ENCODE assay signal across 27 cellular contexts in the genomic region with DNA sequence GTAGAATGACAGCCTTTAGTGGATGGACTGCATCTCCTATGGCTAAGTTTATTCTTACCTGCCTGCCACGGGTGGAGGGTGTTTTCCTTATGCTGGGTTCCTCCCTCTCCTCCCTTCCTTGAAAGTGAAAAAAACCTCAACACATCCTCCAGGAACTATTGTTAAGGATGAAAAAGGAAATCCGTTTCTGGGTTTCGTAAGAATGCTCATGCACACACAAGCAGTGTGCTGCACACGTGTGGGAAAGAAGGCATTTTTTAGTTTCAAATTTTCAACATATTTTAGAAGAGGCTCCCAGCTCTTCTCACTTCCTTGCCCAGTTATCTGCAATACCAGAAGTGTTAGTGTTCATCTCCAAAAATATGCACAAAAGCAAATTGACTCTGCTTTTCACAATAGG.
DNase-seq lines count a peak whose midpoint lies in the region; TF ChIP-seq lines count a peak whose summit lies in the region.
"Had no signal": no experiment of that assay in that cellular context is flagged by ENCODE, and none has a peak within 500 bp of the region (broad histone marks: within the 10 kb centered on the region; RNA-seq: fewer than 3 reads in every experiment).

No MANE protein-coding gene starts in this region.

- no TSS peak for BruUV-seq in PC-9 (replicated peaks; lab: Mats Ljungman, UMichigan)

- peaks cover 4% of the 10 kb centered on the region; the same call in 1 of the 2 replicates for H3F3A ChIP-seq in GM23248 (ENCODE audit: insufficient read depth)
- H3F3A ChIP-seq in PC-9 (ENCODE audit: insufficient read depth, low read depth) = no peaks in the 10 kb centered on the region

- H4K20me1 ChIP-seq in GM23248 (ENCODE audit: insufficient read depth) (no peaks in the 10 kb centered on the region), PC-9 (ENCODE audit: insufficient read depth) (no peaks in the 10 kb centered on the region)

- H3K4me2 ChIP-seq in GM23248 (ENCODE audit: unreplicated experiment) (no peak overlapping the region), PC-9 (no peak overlapping the region)
- H3K4me2 ChIP-seq: GM23338 had no signal

- TF ChIP-seq CTCF in fibroblast of the aortic adventitia (IDR thresholded peaks at IDR 0.05; ENCODE audit: insufficient read depth, low read length) (no peak), PC-9 (conservative IDR thresholded peaks at IDR 0.05) (no peak)

- in situ Hi-C loops in GM23248 (cut with MboI) = no loop called here

- H3K79me2 ChIP-seq in GM23248 (ENCODE audit: insufficient read depth) (no peaks in the 10 kb centered on the region), PC-9 (ENCODE audit: low read depth) (no peaks in the 10 kb centered on the region)

- H3K4me1 ChIP-seq in GM23248 (ENCODE audit: insufficient read depth) (no peaks in the 10 kb centered on the region), PC-9 (replicated peaks; ENCODE audit: insufficient read depth) (no peaks in the 10 kb centered on the region)
- H3K4me1 ChIP-seq: BE2C, SJSA1 had no signal

- POLR2A ChIA-PET in PC-9 (lab: Charles Lee; ENCODE audit: unreplicated experiment) = no interaction called here

- WGBS in GM23248 (ENCODE audit: low coverage in 1 of 2, low lambda C conversion rate in 2 of 2, missing lambda C conversion rate in 2 of 2), 2 experiments = 54 to 65% methylated on average over 4 of the region's 4 CpGs

- H3K9me2 ChIP-seq in GM23248 (ENCODE audit: insufficient read depth) (no peaks in the 10 kb centered on the region), PC-9 (ENCODE audit: insufficient read depth) (no peaks in the 10 kb centered on the region)

- H2AFZ ChIP-seq in GM23248 (no peak overlapping the region), PC-9 (no peak overlapping the region)
- H2AFZ ChIP-seq: GM23338 had no signal

- H3K4me3 ChIP-seq in GM23248 (no peak overlapping the region), fibroblast of the aortic adventitia (ENCODE audit: low read depth, low read length) (no peak overlapping the region), PC-9 (no peak overlapping the region)
- H3K4me3 ChIP-seq: GM23338, SJSA1 had no signal

- H3K27ac ChIP-seq in GM23248 = no peak overlapping the region
- H3K27ac ChIP-seq in PC-9 = no peak overlapping the region
- H3K27ac ChIP-seq: SJSA1 had no signal

- CTCF ChIA-PET in PC-9 (lab: Charles Lee) = no interaction called here

- intact Hi-C loops in PC-9 (cut with micrococcal nuclease; ENCODE audit: unreplicated experiment) = no loop called here

- H3K27me3 ChIP-seq in GM23248 (replicated peaks; ENCODE audit: insufficient read depth) (no peaks in the 10 kb centered on the region), PC-9 (ENCODE audit: insufficient read depth, low read depth) (peaks cover 70% of the 10 kb centered on the region)
- H3K27me3 ChIP-seq: BE2C, SJSA1 had no signal

- H3K9ac ChIP-seq in GM23248 = no peak overlapping the region

- H3K36me3 ChIP-seq in GM23248 (ENCODE audit: low read depth) (no peaks in the 10 kb centered on the region), PC-9 (ENCODE audit: low read depth) (no peaks in the 10 kb centered on the region)
- H3K36me3 ChIP-seq: BE2C had no signal

- no peaks in the 10 kb centered on the region for H3K9me3 ChIP-seq in GM23248 (ENCODE audit: low read depth)
- no peaks in the 10 kb centered on the region for H3K9me3 ChIP-seq in PC-9 (ENCODE audit: insufficient read depth, low read depth)
- H3K9me3 ChIP-seq: BE2C, SJSA1 had no signal

- DNase-seq in AG20443 (ENCODE audit: low spot score) = peak; percentile 52
- peak; percentile 37 for DNase-seq in GM23248
- DNase-seq in dermis blood vessel endothelial cell = peak; percentile 10
- DNase-seq in fibroblast of the aortic adventitia (ENCODE audit: low read depth) = peak; percentile 54
- no peak for DNase-seq in PC-9
- no peak for DNase-seq in activated naive CD4-positive, alpha-beta T cell treated with anti-CD3 and anti-CD28 coated beads, Interleukin-2, amount 50 U/mL, for 16 hours
- DNase-seq in stimulated activated CD4-positive, alpha-beta T cell treated with anti-CD3 and anti-CD28 coated beads, Interleukin-2, amount 100 ng/mL, for 24 hours = no peak
- DNase-seq in activated T-cell treated with anti-CD3 and anti-CD28 coated beads, Interleukin-2, amount 50 U/mL, for 48 hours = no peak
- DNase-seq: BE2C; CD8-positive, alpha-beta memory T cell; DMS 273 treated with DMSO at 0.1 percent for 48 hours; DMS79; GF-D8; H9; KBM-7; MV-4-11; NCI-H1105; NCI-H1436 treated with DMSO at 0.1 percent for 48 hours; NCI-H187 treated with DMSO at 0.1 percent for 48 hours; NCI-H2171 treated with DMSO at 0.1 percent for 48 hours; NCI-H345; NCI-H526; NCI-H82; Right ventricle myocardium superior; RPMI8226 had no signal

Comparison
In these comparisons a context has a peak if more than half of its experiments do, and no peak if none do; other contexts are left out.
1. DNase-seq: peak in AG20443 (single experiment), GM23248 (single experiment), dermis blood vessel endothelial cell (single experiment) and fibroblast of the aortic adventitia (single experiment); none in PC-9 (0 of 2), activated naive CD4-positive, alpha-beta T cell treated with anti-CD3 and anti-CD28 coated beads, Interleukin-2, amount 50 U/mL, for 16 hours (single experiment), stimulated activated CD4-positive, alpha-beta T cell treated with anti-CD3 and anti-CD28 coated beads, Interleukin-2, amount 100 ng/mL, for 24 hours (0 of 2) and activated T-cell treated with anti-CD3 and anti-CD28 coated beads, Interleukin-2, amount 50 U/mL, for 48 hours (0 of 2).